16 cellular contexts compared by ENCODE assay signal in the genomic region with DNA sequence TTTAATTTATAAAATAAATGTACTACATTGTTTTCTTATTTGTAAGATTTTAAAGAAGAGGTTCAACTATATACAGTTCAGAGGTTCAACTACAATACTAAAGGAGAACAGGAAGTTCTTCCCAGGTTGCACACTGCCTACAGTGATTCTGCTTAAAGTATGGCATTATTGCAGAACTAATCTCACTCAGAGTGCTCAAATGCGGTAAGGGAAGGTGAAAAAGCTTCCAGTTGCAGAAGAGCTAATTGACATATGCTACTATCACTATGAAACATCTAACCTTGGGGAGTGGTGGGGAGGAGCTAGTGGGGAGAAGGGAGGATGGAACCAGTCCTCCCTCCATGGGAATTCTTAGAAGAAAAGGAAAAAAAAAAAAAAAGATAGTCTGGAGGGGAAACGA.
DNase-seq lines count a peak whose midpoint lies in the region; ATAC-seq, FAIRE-seq and TF ChIP-seq lines count a peak whose summit lies in the region.
"Had no signal": no experiment of that assay in that cellular context is flagged by ENCODE, and none has a peak within 500 bp of the region (broad histone marks: within the 10 kb centered on the region; RNA-seq: fewer than 3 reads in every experiment).

No MANE protein-coding gene starts in this region.

- no peak for TF ChIP-seq CTCF in GM12865 (IDR thresholded peaks at IDR 0.05; ENCODE audit: insufficient read depth, low read depth, low read length, missing control alignments)

- ATAC-seq in HG02610 (IDR thresholded peaks at IDR 0.05; ENCODE audit: unreplicated experiment): peak; percentile 68
- ATAC-seq: HCT116 had no signal

- DNase-seq in GM12865 (ENCODE audit: low read depth): peak; percentile 14
- peak; percentile 33 for DNase-seq in OCI-M1 (lab: John Stamatoyannopoulos, UW)
- peak; percentile 51 for DNase-seq in putamen (ENCODE audit: low spot score)
- no peak for DNase-seq in HTR-8/SVneo (ENCODE audit: insufficient read length, low spot score)
- DNase-seq in retina: no peak
- DNase-seq in activated T-cell treated with anti-CD3 and anti-CD28 coated beads, Interleukin-2, amount 50 U/mL, for 48 hours: no peak
- DNase-seq: 8988T; AML-193; Calu3; CD4-positive, CD25-positive, alpha-beta regulatory T cell; DMS 273 treated with DMSO at 0.1 percent for 48 hours had no signal

- no peak overlapping the region for H3K4me3 ChIP-seq in GM12865 (ENCODE audit: low read depth, low read length)
- H3K4me3 ChIP-seq: BLaER1 had no signal

- no peak for FAIRE-seq in HTR-8/SVneo (lab: Jason Lieb, UNC)
- FAIRE-seq: GM12891, H54 had no signal

Comparison
In these comparisons a context has a peak if more than half of its experiments do, and no peak if none do; other contexts are left out.
1. DNase-seq: peak in GM12865 (single experiment), OCI-M1 (single experiment) and putamen (single experiment); none in HTR-8/SVneo (single experiment), retina (single experiment) and activated T-cell treated with anti-CD3 and anti-CD28 coated beads, Interleukin-2, amount 50 U/mL, for 48 hours (0 of 2).